ENCODE assay signal across 8 cellular contexts in the genomic region with DNA sequence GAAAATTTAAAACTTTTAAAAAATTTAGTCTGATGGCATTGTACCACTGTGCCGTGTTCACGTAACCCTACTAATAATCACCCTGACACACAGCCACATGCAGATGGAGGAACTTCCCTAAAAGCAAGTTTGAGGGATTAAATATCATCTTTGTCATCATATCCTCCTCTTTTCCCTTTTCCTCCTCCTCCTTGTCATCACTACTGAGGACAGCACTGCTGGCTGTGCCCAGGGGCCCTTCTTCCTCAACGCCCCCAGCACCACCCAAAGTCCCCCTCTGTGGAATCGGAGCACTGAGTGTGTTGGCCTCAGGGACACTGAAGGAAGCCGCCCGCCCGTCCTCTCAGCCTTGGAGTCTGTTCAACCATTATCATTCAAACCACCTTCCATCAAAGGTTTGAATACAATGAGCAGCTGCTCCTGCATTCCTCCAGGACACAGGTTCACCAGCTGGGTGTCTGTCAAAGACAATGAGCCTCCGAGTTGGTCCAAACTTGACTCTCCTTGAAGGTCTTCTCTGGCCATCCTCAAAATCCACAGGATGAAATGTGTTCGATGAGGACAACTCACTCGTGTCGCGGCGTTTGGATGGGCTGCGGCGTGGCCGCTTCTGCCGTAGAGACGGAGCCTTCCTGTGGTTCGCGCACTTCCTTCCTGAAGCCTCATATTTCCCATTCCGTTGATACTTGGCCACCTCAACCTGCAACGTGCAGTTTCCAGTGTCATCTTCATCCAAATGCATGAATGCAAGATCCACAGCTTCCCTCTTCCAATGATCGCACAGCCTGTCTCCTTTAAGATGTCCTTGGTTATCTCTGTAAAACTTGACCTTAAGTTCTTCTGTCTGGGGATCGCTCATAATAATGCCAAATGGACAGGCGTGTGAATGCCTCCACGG. TPM values are rescaled to one million over a fixed set of nuclear protein-coding genes. Genes with fewer than 3 reads are reported as not detected.
DNase-seq lines count a peak whose midpoint lies in the region; ATAC-seq and TF ChIP-seq lines count a peak whose summit lies in the region.

No MANE protein-coding gene starts in this region.

- H3F3A ChIP-seq in GM23338 (replicated peaks; ENCODE audit: low read depth): peaks cover 34% of the 10 kb centered on the region

- H3K27me3 Mint-ChIP-seq in GM23338 (ENCODE audit: insufficient read depth, low read depth, poor library complexity): peaks cover 15% of the 10 kb centered on the region
- no peaks in the 10 kb centered on the region for H3K27me3 Mint-ChIP-seq in T-helper 2 cell treated with Interferon-gamma antibody and Interleukin-4, amounts not matched to agents 5 μg/mL and 100 μg/mL, for 36 hours (ENCODE audit: low read depth)
- no peaks in the 10 kb centered on the region for H3K27me3 Mint-ChIP-seq in natural killer cell treated with Interleukin-12 subunit alpha and Interleukin-12 subunit beta and Interleukin-15 and Interleukin-18, amount 100 ng/mL, for 72 hours

- H3K27ac ChIP-seq in GM23338 (ENCODE audit: low read depth) (peak overlapping the region; percentile 93), coronary artery (peak overlapping the region; percentile 87 to 88)

- H3K4me1 ChIP-seq in GM23338 (ENCODE audit: insufficient read depth): peaks cover 37% of the 10 kb centered on the region

- H3K4me3 ChIP-seq in GM23338: peak overlapping the region; percentile 39
- peak overlapping the region; percentile 67 for H3K4me3 ChIP-seq in coronary artery

- peak overlapping the region; percentile 92 for H3K27ac Mint-ChIP-seq in GM23338
- H3K27ac Mint-ChIP-seq in T-helper 2 cell treated with Interferon-gamma antibody and Interleukin-4, amounts not matched to agents 5 μg/mL and 100 μg/mL, for 36 hours: peak overlapping the region; percentile 92
- H3K27ac Mint-ChIP-seq in natural killer cell treated with Interleukin-12 subunit alpha and Interleukin-12 subunit beta and Interleukin-15 and Interleukin-18, amount 100 ng/mL, for 72 hours: peak overlapping the region; percentile 94 to 97

- no peaks in the 10 kb centered on the region for H3K9me2 ChIP-seq in GM23338 (ENCODE audit: insufficient read depth)

- H2AFZ ChIP-seq in GM23338: no peak overlapping the region

- peaks cover 20% of the 10 kb centered on the region; the same call in 2 of the 3 replicates for H3K9me3 Mint-ChIP-seq in GM23338
- H3K9me3 Mint-ChIP-seq in T-helper 2 cell treated with Interferon-gamma antibody and Interleukin-4, amounts not matched to agents 5 μg/mL and 100 μg/mL, for 36 hours: no peaks in the 10 kb centered on the region
- H3K9me3 Mint-ChIP-seq in natural killer cell treated with Interleukin-12 subunit alpha and Interleukin-12 subunit beta and Interleukin-15 and Interleukin-18, amount 100 ng/mL, for 72 hours: no peaks in the 10 kb centered on the region

- no peaks in the 10 kb centered on the region for H4K20me1 ChIP-seq in GM23338 (replicated peaks; ENCODE audit: insufficient read depth)

- DNase-seq in Ammon's horn (ENCODE audit: low spot score) (peak; percentile 14), GM23338 (ENCODE audit: low spot score) (peak; percentile 64), coronary artery (ENCODE audit: low spot score) (no peak), SHP77 treated with DMSO at 0.1 percent for 48 hours (lab: John Stamatoyannopoulos, UW) (no peak)
- DNase-seq in T-helper 2 cell treated with Interferon-gamma antibody and Interleukin-4, amounts not matched to agents 5 μg/mL and 100 μg/mL, for 36 hours (ENCODE audit: low spot score): peak; percentile 44
- DNase-seq in natural killer cell treated with Interleukin-12 subunit alpha and Interleukin-12 subunit beta and Interleukin-15 and Interleukin-18, amount 100 ng/mL, for 72 hours (ENCODE audit: low spot score): no peak

- TF ChIP-seq CTCF in GM23338 (conservative IDR thresholded peaks at IDR 0.05; ENCODE audit: low read depth in 2 of 2) (no peak), coronary artery (IDR thresholded peaks at IDR 0.05) (no peak)

- H3K27me3 ChIP-seq in GM23338 (ENCODE audit: insufficient read depth): no peaks in the 10 kb centered on the region

- peaks cover 37% of the 10 kb centered on the region for H3K4me1 Mint-ChIP-seq in GM23338
- peaks cover 48% of the 10 kb centered on the region for H3K4me1 Mint-ChIP-seq in T-helper 2 cell treated with Interferon-gamma antibody and Interleukin-4, amounts not matched to agents 5 μg/mL and 100 μg/mL, for 36 hours (ENCODE audit: low read depth)
- H3K4me1 Mint-ChIP-seq in natural killer cell treated with Interleukin-12 subunit alpha and Interleukin-12 subunit beta and Interleukin-15 and Interleukin-18, amount 100 ng/mL, for 72 hours (ENCODE audit: low read depth in 2 of 2): peaks cover 32 to 39% of the 10 kb centered on the region in 2 donors

- H3K36me3 ChIP-seq in GM23338 (ENCODE audit: insufficient read depth): peaks cover 14% of the 10 kb centered on the region

- H3K36me3 Mint-ChIP-seq in GM23338 (ENCODE audit: low read depth): peaks cover 66% of the 10 kb centered on the region
- H3K36me3 Mint-ChIP-seq in T-helper 2 cell treated with Interferon-gamma antibody and Interleukin-4, amounts not matched to agents 5 μg/mL and 100 μg/mL, for 36 hours (ENCODE audit: low read depth): peaks cover 30% of the 10 kb centered on the region
- H3K36me3 Mint-ChIP-seq in natural killer cell treated with Interleukin-12 subunit alpha and Interleukin-12 subunit beta and Interleukin-15 and Interleukin-18, amount 100 ng/mL, for 72 hours: peaks cover 4% of the 10 kb centered on the region

- ATAC-seq in GM23338: peak; percentile 67
- ATAC-seq in natural killer cell treated with Interleukin-12 subunit alpha and Interleukin-12 subunit beta and Interleukin-15 and Interleukin-18, amount 100 ng/mL, for 72 hours: peak; percentile 46 to 54
- ATAC-seq in HG02642 (IDR thresholded peaks at IDR 0.05; ENCODE audit: poor library complexity, unreplicated experiment): no peak
- no peak for ATAC-seq in GM21390 (IDR thresholded peaks at IDR 0.05; ENCODE audit: unreplicated experiment)

- no peak overlapping the region; the same call in 2 of the 3 replicates for H3K4me3 Mint-ChIP-seq in GM23338
- peak overlapping the region; percentile 87 for H3K4me3 Mint-ChIP-seq in T-helper 2 cell treated with Interferon-gamma antibody and Interleukin-4, amounts not matched to agents 5 μg/mL and 100 μg/mL, for 36 hours
- H3K4me3 Mint-ChIP-seq in natural killer cell treated with Interleukin-12 subunit alpha and Interleukin-12 subunit beta and Interleukin-15 and Interleukin-18, amount 100 ng/mL, for 72 hours: peak overlapping the region; percentile 98

- H3K79me2 ChIP-seq in GM23338 (replicated peaks; ENCODE audit: insufficient read depth): no peaks in the 10 kb centered on the region

- peak overlapping the region; percentile 64 for H3K4me2 ChIP-seq in GM23338

RNA-seq across cellular contexts. Expression of gene NQO2, which starts 23.3 kb away (rescaled TPM):
- total RNA-seq in GM23338 (2014; rRNA removed; shearing (Covaris generic)): 117 and 125 TPM in 2 replicates
- polyA plus RNA-seq in GM23338 (2016; fragmentation: Nextera tagmentation; extraction: Ambion mirVana): 159 and 173 TPM in 2 replicates
- 10 to 100 TPM; 18.0 to 35.1 TPM for total RNA-seq in natural killer cell treated with Interleukin-12 subunit alpha and Interleukin-12 subunit beta and Interleukin-15 and Interleukin-18, amount 100 ng/mL, for 72 hours

RNA-seq across cellular contexts. Expression of gene RIPK1, which starts 45.3 kb away (rescaled TPM):
- total RNA-seq in GM23338 (2014; rRNA removed; shearing (Covaris generic)): 16.7 and 19.4 TPM in 2 replicates
- 4.9 and 5.7 TPM in 2 replicates for polyA plus RNA-seq in GM23338 (2016; fragmentation: Nextera tagmentation; extraction: Ambion mirVana)
- total RNA-seq in natural killer cell treated with Interleukin-12 subunit alpha and Interleukin-12 subunit beta and Interleukin-15 and Interleukin-18, amount 100 ng/mL, for 72 hours: 10 to 100 TPM; 28.2 to 41.4 TPM

RNA-seq across cellular contexts. Expression of gene SERPINB6, which starts 51.6 kb away (rescaled TPM):
- total RNA-seq in GM23338 (2014; rRNA removed; shearing (Covaris generic)): 37.6 and 38.5 TPM in 2 replicates
- 25.9 and 26.0 TPM in 2 replicates for polyA plus RNA-seq in GM23338 (2016; fragmentation: Nextera tagmentation; extraction: Ambion mirVana)
- 100 to 1,000 TPM; 158 to 170 TPM for total RNA-seq in natural killer cell treated with Interleukin-12 subunit alpha and Interleukin-12 subunit beta and Interleukin-15 and Interleukin-18, amount 100 ng/mL, for 72 hours

Comparison
In these comparisons a context has a peak if more than half of its experiments do, and no peak if none do; other contexts are left out.
1. DNase-seq: peak in Ammon's horn (single experiment), GM23338 (single experiment) and T-helper 2 cell treated with Interferon-gamma antibody and Interleukin-4, amounts not matched to agents 5 μg/mL and 100 μg/mL, for 36 hours (single experiment); none in coronary artery (single experiment), natural killer cell treated with Interleukin-12 subunit alpha and Interleukin-12 subunit beta and Interleukin-15 and Interleukin-18, amount 100 ng/mL, for 72 hours (single experiment) and SHP77 treated with DMSO at 0.1 percent for 48 hours (single experiment).
2. ATAC-seq: peak in GM23338 (single experiment) and natural killer cell treated with Interleukin-12 subunit alpha and Interleukin-12 subunit beta and Interleukin-15 and Interleukin-18, amount 100 ng/mL, for 72 hours (2 of 2); none in HG02642 (single experiment) and GM21390 (single experiment).
3. Peak in every context shown above with its lines, with median percentiles within 50 percentile points of each other: H3K27ac Mint-ChIP-seq.